Comparison of ENCODE assay signal across 17 cellular contexts in genomic region chr17:72411124-72411563, GRCh38.
DNase-seq lines count a peak whose midpoint lies in the region; ATAC-seq and TF ChIP-seq lines count a peak whose summit lies in the region.
"Had no signal": no experiment of that assay in that cellular context is flagged by ENCODE, and none has a peak within 500 bp of the region (broad histone marks: within the 10 kb centered on the region; RNA-seq: fewer than 3 reads in every experiment).

No MANE protein-coding gene starts in this region.

- H3K36me3 ChIP-seq in hepatocyte (replicated peaks; ENCODE audit: insufficient read depth, low read depth) (no peaks in the 10 kb centered on the region), aorta (ENCODE audit: control insufficient read depth in 1 of 2, insufficient read depth in 2 of 2, low read length in 1 of 2) (no peaks in the 10 kb centered on the region)
- H3K36me3 ChIP-seq: esophagus muscularis mucosa, heart right ventricle, neural progenitor cell, stomach, uterus had no signal

- no peak for TF ChIP-seq CTCF in hepatocyte (IDR thresholded peaks at IDR 0.05; ENCODE audit: poor library complexity)

- peak overlapping the region; percentile 87 for H3K27ac ChIP-seq in hepatocyte
- no peak overlapping the region for H3K27ac ChIP-seq in aorta (ENCODE audit: low read depth in 1 of 2, low read length in 2 of 2)
- H3K27ac ChIP-seq: esophagus muscularis mucosa, heart right ventricle, neural progenitor cell, uterus had no signal

- no peak overlapping the region for H2AFZ ChIP-seq in hepatocyte
- H2AFZ ChIP-seq: neural progenitor cell had no signal

- no peaks in the 10 kb centered on the region for H3K9me2 ChIP-seq in hepatocyte (replicated peaks; ENCODE audit: insufficient read depth)

- DNase-seq in A172 (ENCODE audit: low spot score) (peak; percentile 85), HT1080 (ENCODE audit: low read depth) (peak; percentile 68), astrocyte of the hippocampus (ENCODE audit: low read depth, low spot score) (peak; percentile 77), hepatocyte (ENCODE audit: low spot score) (no peak), aorta (no peak), ureter (ENCODE audit: low spot score) (no peak)
- DNase-seq: activated naive CD4-positive, alpha-beta T cell; activated T-cell treated with anti-CD3 and anti-CD28 coated beads for 4 hours; CD8-positive, alpha-beta memory T cell; heart right ventricle; NCI-H2081 treated with DMSO at 0.1 percent for 48 hours; stomach; uterus had no signal

- no peaks in the 10 kb centered on the region for H3K9me3 ChIP-seq in hepatocyte (ENCODE audit: low read depth)
- H3K9me3 ChIP-seq in aorta (ENCODE audit: control insufficient read depth, low read length), result no peaks in the 10 kb centered on the region
- H3K9me3 ChIP-seq: esophagus muscularis mucosa, heart right ventricle, stomach, uterus had no signal

- intact Hi-C loops in aorta (cut with DNase I), result no loop called here

- H3K4me2 ChIP-seq in hepatocyte, result no peak overlapping the region
- H3K4me2 ChIP-seq: neural progenitor cell had no signal

- H3K4me1 ChIP-seq in hepatocyte (ENCODE audit: insufficient read depth) (peaks cover 31% of the 10 kb centered on the region), aorta (ENCODE audit: control insufficient read depth in 1 of 2, insufficient read depth in 2 of 2, low read length in 2 of 2) (peaks cover 0 to 4% of the 10 kb centered on the region in 2 donors)

- H3K4me3 ChIP-seq in hepatocyte, result no peak overlapping the region
- no peak overlapping the region for H3K4me3 ChIP-seq in aorta (ENCODE audit: low read length in 2 of 2)
- H3K4me3 ChIP-seq: esophagus muscularis mucosa, heart right ventricle, neural progenitor cell, stomach, uterus had no signal

- no peak for ATAC-seq in GM21737 (IDR thresholded peaks at IDR 0.05; ENCODE audit: unreplicated experiment)
- no peak for ATAC-seq in aorta (ENCODE audit: low FRiP score)
- ATAC-seq in GM18502 (IDR thresholded peaks at IDR 0.05; ENCODE audit: poor library complexity, unreplicated experiment), result no peak
- ATAC-seq: heart right ventricle had no signal

- peaks cover 18% of the 10 kb centered on the region for H3K79me2 ChIP-seq in hepatocyte

- H4K20me1 ChIP-seq in hepatocyte (ENCODE audit: insufficient read depth, poor library complexity, severe bottlenecking), result no peaks in the 10 kb centered on the region

- WGBS in hepatocyte (ENCODE audit: low lambda C conversion rate, missing lambda C conversion rate), result 86% methylated on average over 6 of the region's 6 CpGs
- WGBS in aorta, 2 donors, result 61 to 66% methylated on average over 6 of the region's 6 CpGs

- H3K27me3 ChIP-seq in hepatocyte (no peaks in the 10 kb centered on the region), aorta (ENCODE audit: control insufficient read depth in 1 of 2, insufficient read depth in 2 of 2, low read length in 1 of 2) (no peaks in the 10 kb centered on the region)
- H3K27me3 ChIP-seq: neural progenitor cell, stomach, uterus had no signal

Comparison
In these comparisons a context has a peak if more than half of its experiments do, and no peak if none do; other contexts are left out.
1. DNase-seq: peak in A172 (single experiment), HT1080 (single experiment) and astrocyte of the hippocampus (single experiment); none in hepatocyte (single experiment), aorta (0 of 2) and ureter (single experiment).